Comparison of ENCODE assay signal across 1 cellular context in the genomic region with DNA sequence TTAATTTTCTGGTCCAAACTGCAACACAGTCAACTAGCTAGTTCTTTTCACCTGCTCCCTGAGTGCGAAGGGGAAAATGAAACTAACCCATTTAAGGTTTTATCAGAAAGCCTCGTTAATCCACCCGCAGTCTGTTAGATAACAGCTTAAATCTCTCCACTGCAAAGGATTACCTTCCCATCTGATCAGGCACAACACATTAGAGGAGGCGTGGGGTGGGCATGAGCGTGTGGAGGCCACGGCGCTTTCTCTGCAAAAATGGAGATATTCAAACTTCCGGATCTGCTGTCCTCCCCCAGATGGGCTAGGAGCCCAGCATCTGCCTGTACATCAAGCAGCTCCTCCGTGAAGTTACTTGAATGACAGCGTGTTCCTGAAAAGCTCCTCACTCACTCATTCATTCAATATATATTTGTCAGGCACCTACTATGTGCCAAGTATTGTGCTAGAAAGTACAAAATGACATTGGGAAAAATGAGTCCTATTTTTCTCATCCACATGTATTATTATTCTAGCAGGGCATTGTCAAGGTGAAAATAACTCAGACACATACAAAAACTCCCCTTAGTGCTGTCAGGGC.
A peak's percentile ranks its signal among the peaks of the same experiment; 100 is the strongest.
TF ChIP-seq lines count a peak whose summit lies in the region.

No MANE protein-coding gene starts in this region.

TF ChIP-seq in K562, 482 proteins besides CTCF, POLR2A, EP300 and RAD21 (continues in another document):
- no peak for TF ChIP-seq U2AF1 (optimal IDR thresholded peaks at IDR 0.05; ENCODE audit: low read depth, low read length)
- TF ChIP-seq NKRF (IDR thresholded peaks at IDR 0.05; ENCODE audit: borderline replicate concordance): no peak
- no peak for TF ChIP-seq ZNF146 (CRISPR knock-in tag; IDR thresholded peaks at IDR 0.05; ENCODE audit: unreplicated experiment)
- TF ChIP-seq ZNF41 (CRISPR knock-in tag; conservative IDR thresholded peaks at IDR 0.05): no peak
- no peak for TF ChIP-seq E2F3 (CRISPR knock-in tag; IDR thresholded peaks at IDR 0.05)
- peak; percentile 35; the same call in 1 of the 2 replicates for TF ChIP-seq TCF3 (CRISPR knock-in tag; IDR thresholded peaks at IDR 0.05)
- peak; percentile 52 for TF ChIP-seq CBFA2T2 (conservative IDR thresholded peaks at IDR 0.05)
- TF ChIP-seq, protein P1, sequence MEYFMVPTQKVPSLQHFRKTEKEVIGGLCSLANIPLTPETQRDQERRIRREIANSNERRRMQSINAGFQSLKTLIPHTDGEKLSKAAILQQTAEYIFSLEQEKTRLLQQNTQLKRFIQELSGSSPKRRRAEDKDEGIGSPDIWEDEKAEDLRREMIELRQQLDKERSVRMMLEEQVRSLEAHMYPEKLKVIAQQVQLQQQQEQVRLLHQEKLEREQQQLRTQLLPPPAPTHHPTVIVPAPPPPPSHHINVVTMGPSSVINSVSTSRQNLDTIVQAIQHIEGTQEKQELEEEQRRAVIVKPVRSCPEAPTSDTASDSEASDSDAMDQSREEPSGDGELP (CRISPR knock-in tag; IDR thresholded peaks at IDR 0.05; ENCODE audit: borderline replicate concordance): no peak
- TF ChIP-seq CUX1 (CRISPR knock-in tag; IDR thresholded peaks at IDR 0.05): no peak
- no peak for TF ChIP-seq STAG1 (CRISPR knock-in tag; IDR thresholded peaks at IDR 0.05; ENCODE audit: borderline replicate concordance)
- TF ChIP-seq, protein P2, sequence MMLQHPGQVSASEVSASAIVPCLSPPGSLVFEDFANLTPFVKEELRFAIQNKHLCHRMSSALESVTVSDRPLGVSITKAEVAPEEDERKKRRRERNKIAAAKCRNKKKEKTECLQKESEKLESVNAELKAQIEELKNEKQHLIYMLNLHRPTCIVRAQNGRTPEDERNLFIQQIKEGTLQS (IDR thresholded peaks at IDR 0.05): no peak
- TF ChIP-seq, protein P2 (CRISPR knock-in tag; conservative IDR thresholded peaks at IDR 0.05): no peak
- TF ChIP-seq ZNF121 (CRISPR knock-in tag; conservative IDR thresholded peaks at IDR 0.05): no peak
- no peak for TF ChIP-seq KDM5B (IDR thresholded peaks at IDR 0.05; ENCODE audit: insufficient replicate concordance, low read depth, low read length)
- no peak for TF ChIP-seq RBM17 (IDR thresholded peaks at IDR 0.05; ENCODE audit: borderline replicate concordance, low read depth, low read length)
- TF ChIP-seq, protein P3, sequence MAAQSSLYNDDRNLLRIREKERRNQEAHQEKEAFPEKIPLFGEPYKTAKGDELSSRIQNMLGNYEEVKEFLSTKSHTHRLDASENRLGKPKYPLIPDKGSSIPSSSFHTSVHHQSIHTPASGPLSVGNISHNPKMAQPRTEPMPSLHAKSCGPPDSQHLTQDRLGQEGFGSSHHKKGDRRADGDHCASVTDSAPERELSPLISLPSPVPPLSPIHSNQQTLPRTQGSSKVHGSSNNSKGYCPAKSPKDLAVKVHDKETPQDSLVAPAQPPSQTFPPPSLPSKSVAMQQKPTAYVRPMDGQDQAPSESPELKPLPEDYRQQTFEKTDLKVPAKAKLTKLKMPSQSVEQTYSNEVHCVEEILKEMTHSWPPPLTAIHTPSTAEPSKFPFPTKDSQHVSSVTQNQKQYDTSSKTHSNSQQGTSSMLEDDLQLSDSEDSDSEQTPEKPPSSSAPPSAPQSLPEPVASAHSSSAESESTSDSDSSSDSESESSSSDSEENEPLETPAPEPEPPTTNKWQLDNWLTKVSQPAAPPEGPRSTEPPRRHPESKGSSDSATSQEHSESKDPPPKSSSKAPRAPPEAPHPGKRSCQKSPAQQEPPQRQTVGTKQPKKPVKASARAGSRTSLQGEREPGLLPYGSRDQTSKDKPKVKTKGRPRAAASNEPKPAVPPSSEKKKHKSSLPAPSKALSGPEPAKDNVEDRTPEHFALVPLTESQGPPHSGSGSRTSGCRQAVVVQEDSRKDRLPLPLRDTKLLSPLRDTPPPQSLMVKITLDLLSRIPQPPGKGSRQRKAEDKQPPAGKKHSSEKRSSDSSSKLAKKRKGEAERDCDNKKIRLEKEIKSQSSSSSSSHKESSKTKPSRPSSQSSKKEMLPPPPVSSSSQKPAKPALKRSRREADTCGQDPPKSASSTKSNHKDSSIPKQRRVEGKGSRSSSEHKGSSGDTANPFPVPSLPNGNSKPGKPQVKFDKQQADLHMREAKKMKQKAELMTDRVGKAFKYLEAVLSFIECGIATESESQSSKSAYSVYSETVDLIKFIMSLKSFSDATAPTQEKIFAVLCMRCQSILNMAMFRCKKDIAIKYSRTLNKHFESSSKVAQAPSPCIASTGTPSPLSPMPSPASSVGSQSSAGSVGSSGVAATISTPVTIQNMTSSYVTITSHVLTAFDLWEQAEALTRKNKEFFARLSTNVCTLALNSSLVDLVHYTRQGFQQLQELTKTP (IDR thresholded peaks at IDR 0.05; ENCODE audit: low read depth in 1 of 2, partially characterized antibody in 2 of 2): no peak
- TF ChIP-seq ZNF165 (CRISPR knock-in tag; IDR thresholded peaks at IDR 0.05; ENCODE audit: borderline replicate concordance): no peak
- TF ChIP-seq RHOXF2B (CRISPR knock-in tag; conservative IDR thresholded peaks at IDR 0.05): no peak
- peak; percentile 48; the same call in 1 of the 2 replicates for TF ChIP-seq NCOR1 (IDR thresholded peaks at IDR 0.05)
- peak; percentile 66 for TF ChIP-seq ARID1B (IDR thresholded peaks at IDR 0.05)
- TF ChIP-seq ZNF140 (CRISPR knock-in tag; IDR thresholded peaks at IDR 0.05): no peak
- TF ChIP-seq MECOM (CRISPR knock-in tag; IDR thresholded peaks at IDR 0.05): no peak
- TF ChIP-seq HMGN3 (IDR thresholded peaks at IDR 0.05; ENCODE audit: borderline replicate concordance, extremely low read depth, insufficient read length, low read depth, low read length): no peak
- TF ChIP-seq GABPA (tag; conservative IDR thresholded peaks at IDR 0.05; ENCODE audit: low read depth): 0 out of 2 replicates have a peak, but pooled peaks have one; percentile 37
- 0 out of 2 replicates have a peak, but pooled peaks have one; percentile 50 for TF ChIP-seq DPF2 (IDR thresholded peaks at IDR 0.05)
- no peak for TF ChIP-seq ZNF584 (CRISPR knock-in tag; IDR thresholded peaks at IDR 0.05; ENCODE audit: low read depth)
- no peak for TF ChIP-seq NR2C2 (CRISPR knock-in tag; IDR thresholded peaks at IDR 0.05)
- TF ChIP-seq NR2C2 (tag; IDR thresholded peaks at IDR 0.05): no peak
- no peak for TF ChIP-seq BACH1 (tag; IDR thresholded peaks at IDR 0.05)
- no peak for TF ChIP-seq THAP12 (CRISPR knock-in tag; IDR thresholded peaks at IDR 0.05)
- TF ChIP-seq ZNF589 (CRISPR knock-in tag; IDR thresholded peaks at IDR 0.05; ENCODE audit: low read depth): no peak
- TF ChIP-seq NR3C1 (CRISPR knock-in tag; IDR thresholded peaks at IDR 0.05): no peak
- TF ChIP-seq ZC3H4 (CRISPR knock-in tag; IDR thresholded peaks at IDR 0.05; ENCODE audit: borderline replicate concordance): no peak
- TF ChIP-seq BCL6 (CRISPR knock-in tag; IDR thresholded peaks at IDR 0.05): no peak
- TF ChIP-seq STAT5A (IDR thresholded peaks at IDR 0.05; ENCODE audit: borderline replicate concordance, low read length): no peak
- peak; percentile 73 for TF ChIP-seq KLF16 (IDR thresholded peaks at IDR 0.05)
- TF ChIP-seq ZNF764 (CRISPR knock-in tag; IDR thresholded peaks at IDR 0.05; ENCODE audit: low read depth): no peak
- TF ChIP-seq ATF6 (CRISPR knock-in tag; IDR thresholded peaks at IDR 0.05): no peak
- 0 out of 4 replicates have a peak, but pooled peaks of 1 of the 2 experiments have one; percentile 19 for TF ChIP-seq MAZ (CRISPR knock-in tag; conservative IDR thresholded peaks at IDR 0.05 in 1 of 2, IDR thresholded peaks at IDR 0.05 in 1 of 2)
- no peak for TF ChIP-seq ARID3A (IDR thresholded peaks at IDR 0.05; ENCODE audit: borderline replicate concordance, low read depth, low read length)
